Comparison of ENCODE assay signal across 8 cellular contexts in the genomic region with DNA sequence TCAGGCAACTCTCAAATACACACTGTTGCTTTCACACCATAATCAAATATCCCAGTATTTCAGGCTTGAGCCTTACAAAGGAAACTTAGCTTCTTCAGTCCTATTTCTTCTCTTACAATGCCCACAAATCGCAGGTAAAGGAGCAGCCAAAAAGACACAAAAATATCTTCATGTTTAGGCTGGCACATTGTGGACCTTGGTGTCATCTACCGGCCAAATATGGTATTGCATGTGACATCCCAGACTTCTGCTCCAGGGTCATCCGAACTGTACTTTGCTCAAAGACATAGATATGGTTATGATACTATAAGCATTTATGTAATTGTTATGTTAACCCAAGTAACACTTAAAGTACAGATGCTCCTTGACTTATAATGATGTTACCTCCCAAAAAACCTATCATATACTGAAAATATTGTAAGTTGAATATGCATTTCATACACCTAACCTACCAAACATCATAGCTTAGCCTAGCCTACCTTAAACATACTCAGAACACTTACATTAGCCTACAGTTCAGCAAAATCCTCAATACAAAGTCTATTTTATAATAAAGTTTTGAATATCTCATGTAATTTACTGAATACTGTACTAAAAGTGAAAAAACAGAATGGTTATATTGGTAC. TPM values are rescaled to one million over a fixed set of nuclear protein-coding genes. Genes with fewer than 3 reads are reported as not detected.
DNase-seq lines count a peak whose midpoint lies in the region; ATAC-seq lines count a peak whose summit lies in the region.

No MANE protein-coding gene starts in this region.

- ATAC-seq in GM21786 (IDR thresholded peaks at IDR 0.05; ENCODE audit: unreplicated experiment), result no peak

- DNase-seq in DMS79 treated with DMSO at 0.1 percent for 48 hours (lab: John Stamatoyannopoulos, UW) (peak; percentile 56), HK-2 (ENCODE audit: unreplicated experiment) (peak; percentile 33), RPMI8226 (peak; percentile 68), glomerular endothelial cell (ENCODE audit: extremely low read depth, low read depth, low spot score) (peak; percentile 27), putamen (ENCODE audit: low spot score) (peak; percentile 47), mesenteric fat pad (ENCODE audit: low spot score) (no peak)
- DNase-seq in activated effector memory CD4-positive, alpha-beta T cell treated with anti-CD3 and anti-CD28 coated beads, Interleukin-2, amount 50 U/mL, for 16 hours, result peak; percentile 76

RNA-seq across cellular contexts. Expression of a gene that starts 4.6 kb away (rescaled TPM):
- total RNA-seq in glomerular endothelial cell (not detected in 2 replicates), mesenteric fat pad (not detected)

RNA-seq across cellular contexts. Expression of a gene that starts 30.0 kb away (rescaled TPM):
- total RNA-seq in glomerular endothelial cell, result 9.2 and 52.4 TPM in 2 replicates
- total RNA-seq in mesenteric fat pad, result not detected

RNA-seq across cellular contexts. Expression of a gene that starts 43.4 kb away (rescaled TPM):
- total RNA-seq in glomerular endothelial cell (9.4 and 12.0 TPM in 2 replicates), mesenteric fat pad (33.5 TPM)

Comparison
In these comparisons a context has a peak if more than half of its experiments do, and no peak if none do; other contexts are left out.
1. RNA of a gene that starts 30.0 kb away (total RNA-seq): 9.2 to 52.4 TPM in glomerular endothelial cell; not detected in mesenteric fat pad (single experiment); every median in the first group is over 10 times any median in the second.